In the genomic region with DNA sequence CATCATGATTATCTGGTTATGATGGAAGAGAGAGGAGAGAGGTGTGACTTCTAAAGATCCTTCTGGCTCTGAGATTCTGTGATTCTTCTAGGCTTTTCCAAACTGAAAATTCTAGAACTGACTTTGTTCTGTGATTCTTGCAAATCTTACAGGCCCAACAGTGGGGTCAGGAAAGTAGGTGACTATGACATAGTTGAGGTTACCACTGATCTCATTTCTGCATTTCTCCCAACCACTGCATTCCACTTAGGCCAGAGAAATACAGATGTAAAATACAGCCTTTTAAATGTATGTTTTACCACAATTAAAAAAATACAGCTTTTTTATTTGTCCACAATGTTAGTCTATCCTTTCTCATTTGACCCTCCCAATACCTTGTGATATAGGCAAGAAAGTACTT, we compare ENCODE assay signal across 1 cellular context.
TF ChIP-seq lines count a peak whose summit lies in the region.

No MANE protein-coding gene starts in this region.

TF ChIP-seq in IMR-90, 13 proteins besides CTCF, POLR2A, EP300 and RAD21:
- peak; percentile 39; the same call in 1 of the 2 replicates for TF ChIP-seq CEBPB (IDR thresholded peaks at IDR 0.05; ENCODE audit: low read depth, low read length)
- TF ChIP-seq, protein P1, sequence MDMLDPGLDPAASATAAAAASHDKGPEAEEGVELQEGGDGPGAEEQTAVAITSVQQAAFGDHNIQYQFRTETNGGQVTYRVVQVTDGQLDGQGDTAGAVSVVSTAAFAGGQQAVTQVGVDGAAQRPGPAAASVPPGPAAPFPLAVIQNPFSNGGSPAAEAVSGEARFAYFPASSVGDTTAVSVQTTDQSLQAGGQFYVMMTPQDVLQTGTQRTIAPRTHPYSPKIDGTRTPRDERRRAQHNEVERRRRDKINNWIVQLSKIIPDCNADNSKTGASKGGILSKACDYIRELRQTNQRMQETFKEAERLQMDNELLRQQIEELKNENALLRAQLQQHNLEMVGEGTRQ (IDR thresholded peaks at IDR 0.05; ENCODE audit: low read depth, low read length), result no peak
- peak; percentile 7; the same call in 1 of the 2 replicates for TF ChIP-seq FOS (IDR thresholded peaks at IDR 0.05; ENCODE audit: low read depth, low read length)
TF ChIP-seq in IMR-90: peak in this region for 2.
